In genomic region chr3:15629860-15630597, GRCh38 we compare ENCODE assay signal across 7 cellular contexts. TPM values are rescaled to one million over a fixed set of nuclear protein-coding genes. Genes with fewer than 3 reads are reported as not detected.
DNase-seq lines count a peak whose midpoint lies in the region; ATAC-seq and TF ChIP-seq lines count a peak whose summit lies in the region.

No MANE protein-coding gene starts in this region.

- H3K9ac ChIP-seq in GM23248 (peak overlapping the region; percentile 73), SK-N-SH (peak overlapping the region; percentile 51; the same call in 1 of the 2 replicates)

- TF ChIP-seq RAD21 in SK-N-SH (IDR thresholded peaks at IDR 0.05; ENCODE audit: low read length), result peak; percentile 93

- no peak for TF ChIP-seq EP300 in SK-N-SH (IDR thresholded peaks at IDR 0.05; ENCODE audit: borderline replicate concordance in 1 of 2, low read depth in 1 of 2, low read length in 1 of 2)

- H3K27me3 ChIP-seq in GM23248 (replicated peaks; ENCODE audit: insufficient read depth) (no peaks in the 10 kb centered on the region), SK-N-SH (ENCODE audit: insufficient read depth) (no peaks in the 10 kb centered on the region), ascending aorta (no peaks in the 10 kb centered on the region)

- peaks cover 29% of the 10 kb centered on the region for H3F3A ChIP-seq in GM23248 (ENCODE audit: insufficient read depth)
- H3F3A ChIP-seq in SK-N-SH (replicated peaks; ENCODE audit: insufficient read depth), result peaks cover 40% of the 10 kb centered on the region

- peak; percentile 90 for DNase-seq in GM12865 (ENCODE audit: low read depth)
- peak; percentile 96 for DNase-seq in GM23248
- peak; percentile 76 for DNase-seq in SK-N-SH
- DNase-seq in ascending aorta (ENCODE audit: low spot score in 2 of 2), result peak in 1 of 2 donors; percentile 78
- peak; percentile 74 for DNase-seq in hepatic stellate cell (ENCODE audit: low spot score)
- DNase-seq in sciatic nerve (ENCODE audit: low spot score), result peak; percentile 69

- peak overlapping the region; percentile 78 for H3K4me2 ChIP-seq in GM23248 (ENCODE audit: unreplicated experiment)
- peak overlapping the region; percentile 58 for H3K4me2 ChIP-seq in SK-N-SH

- TF ChIP-seq CTCF in GM12865 (IDR thresholded peaks at IDR 0.05; ENCODE audit: insufficient read depth, low read depth, low read length, missing control alignments) (peak; percentile 65), SK-N-SH (IDR thresholded peaks at IDR 0.05) (peak; percentile 87), ascending aorta (IDR thresholded peaks at IDR 0.05) (peak; percentile 72 to 81 (median 78))

- intact Hi-C loops in ascending aorta (cut with DNase I) (loop anchor here (2.0 to 5.0 kb wide), 3 partner anchors 183 to 617 kb away; no protein-coding TSS in a partner anchor), sciatic nerve (cut with DNase I) (loop anchor here (10.0 kb wide), 1 partner anchor 615 kb away; no protein-coding TSS in a partner anchor)

- peak overlapping the region; percentile 84 for H3K27ac ChIP-seq in GM23248
- H3K27ac ChIP-seq in KOPT-K1 (ENCODE audit: low read depth, low read length, poor library complexity, severe bottlenecking), result peak overlapping the region; percentile 16
- peak overlapping the region; percentile 79 to 94; a peak in 3 of 4 replicates for H3K27ac ChIP-seq in SK-N-SH (ENCODE audit: low read depth in 2 of 2, low read length in 1 of 2)
- H3K27ac ChIP-seq in ascending aorta, result peak overlapping the region in 1 of 2 donors; percentile 10

- in situ Hi-C loops in GM23248 (cut with MboI), result no loop called here

- POLR2A ChIA-PET in SK-N-SH (lab: Yijun Ruan, JAX), result no interaction called here

- peaks cover 39% of the 10 kb centered on the region for H3K4me1 ChIP-seq in GM23248 (ENCODE audit: insufficient read depth)
- H3K4me1 ChIP-seq in SK-N-SH (ENCODE audit: control insufficient read depth in 1 of 2, insufficient read depth in 2 of 2, low read depth in 1 of 2, low read length in 1 of 2), result peaks cover 26 to 27% of the 10 kb centered on the region in 2 experiments
- peaks cover 9 to 17% of the 10 kb centered on the region in 2 donors for H3K4me1 ChIP-seq in ascending aorta

- no peaks in the 10 kb centered on the region for H3K9me3 ChIP-seq in GM23248 (ENCODE audit: low read depth)
- peaks cover under 1% of the 10 kb centered on the region for H3K9me3 ChIP-seq in KOPT-K1 (ENCODE audit: insufficient read depth, low read length, poor library complexity, severe bottlenecking)
- no peaks in the 10 kb centered on the region for H3K9me3 ChIP-seq in SK-N-SH
- no peaks in the 10 kb centered on the region for H3K9me3 ChIP-seq in ascending aorta

- H3K4me3 ChIP-seq in GM12865 (ENCODE audit: low read depth, low read length) (peak overlapping the region; percentile 49), GM23248 (peak overlapping the region; percentile 64), SK-N-SH (ENCODE audit: low read depth in 2 of 2, low read length in 1 of 2) (no peak overlapping the region; a peak in 2 of 4 replicates), ascending aorta (peak overlapping the region; percentile 47 to 59)

- H2AFZ ChIP-seq in GM23248 (peak overlapping the region; percentile 71), SK-N-SH (ENCODE audit: low read depth) (no peak overlapping the region)

- CTCF ChIA-PET in SK-N-SH (lab: Yijun Ruan, JAX), result interaction anchor here (0.6 to 8.0 kb wide), 30 partner anchors 15 to 551 kb away, joined by 3 to 78 read pairs (median 3); partner anchors contain the start of gene ANKRD28

- H3K79me2 ChIP-seq in GM23248 (ENCODE audit: insufficient read depth) (no peaks in the 10 kb centered on the region), SK-N-SH (ENCODE audit: insufficient read depth) (peaks cover 12% of the 10 kb centered on the region; the same call in 1 of the 2 replicates)

- peak; percentile 93 for ATAC-seq in sciatic nerve

- H3K36me3 ChIP-seq in GM23248 (ENCODE audit: low read depth) (no peaks in the 10 kb centered on the region), KOPT-K1 (ENCODE audit: insufficient read depth, low read length) (no peaks in the 10 kb centered on the region), SK-N-SH (replicated peaks in 1 of 2; ENCODE audit: control insufficient read depth in 1 of 2, insufficient read depth in 2 of 2, low read length in 1 of 2) (no peaks in the 10 kb centered on the region), ascending aorta (no peaks in the 10 kb centered on the region)

- no peaks in the 10 kb centered on the region for H3K9me2 ChIP-seq in GM23248 (ENCODE audit: insufficient read depth)
- H3K9me2 ChIP-seq in SK-N-SH, result no peaks in the 10 kb centered on the region

- no peaks in the 10 kb centered on the region for H4K20me1 ChIP-seq in GM23248 (ENCODE audit: insufficient read depth)
- H4K20me1 ChIP-seq in SK-N-SH (ENCODE audit: insufficient read depth), result no peaks in the 10 kb centered on the region

- WGBS in GM23248 (ENCODE audit: low coverage in 1 of 2, low lambda C conversion rate in 2 of 2, missing lambda C conversion rate in 2 of 2), 2 experiments, result 16 to 17% methylated on average over 10 of the region's 10 CpGs
- 35% methylated on average over 10 of the region's 10 CpGs for WGBS in SK-N-SH (ENCODE audit: low lambda C conversion rate)

TF ChIP-seq in SK-N-SH, 30 proteins besides CTCF, POLR2A, EP300 and RAD21:
- TF ChIP-seq NFIC (IDR thresholded peaks at IDR 0.05; ENCODE audit: borderline replicate concordance) (no peak), RXRA (IDR thresholded peaks at IDR 0.05; ENCODE audit: borderline replicate concordance, low read depth) (no peak), TEAD4 (IDR thresholded peaks at IDR 0.05; ENCODE audit: borderline replicate concordance, insufficient read depth) (no peak), IRF3 (IDR thresholded peaks at IDR 0.05; ENCODE audit: low read depth, low read length) (no peak), SMC3 (IDR thresholded peaks at IDR 0.05; ENCODE audit: low read depth, low read length) (peak; percentile 90), SIN3A (IDR thresholded peaks at IDR 0.05; ENCODE audit: borderline replicate concordance, low read depth, low read length) (0 out of 2 replicates have a peak, but pooled peaks have one; percentile 27), MXI1 (IDR thresholded peaks at IDR 0.05; ENCODE audit: low read depth, low read length) (no peak; the same call in 1 of the 2 replicates), EZH2phosphoT487 (IDR thresholded peaks at IDR 0.05; ENCODE audit: borderline replicate concordance, low read depth) (no peak), JUND (IDR thresholded peaks at IDR 0.05) (no peak), RFX5 (IDR thresholded peaks at IDR 0.05; ENCODE audit: low read length) (no peak), MEF2A (IDR thresholded peaks at IDR 0.05; ENCODE audit: borderline replicate concordance, low read depth) (no peak), NRF1 (IDR thresholded peaks at IDR 0.05; ENCODE audit: low read depth, low read length) (no peak), MAX (IDR thresholded peaks at IDR 0.05; ENCODE audit: low read depth) (peak; percentile 49; the same call in 1 of the 2 replicates), FOXJ3 (CRISPR knock-in tag; IDR thresholded peaks at IDR 0.05) (no peak), GABPA (IDR thresholded peaks at IDR 0.05; ENCODE audit: low read depth) (no peak)

RNA-seq across cellular contexts. Expression of gene BTD, which starts 28.5 kb away (rescaled TPM):
- total RNA-seq in GM23248 (2014; rRNA removed; shearing (Covaris generic)), result 24.2 and 48.0 TPM in 2 replicates
- 19.7 and 20.1 TPM in 2 replicates for polyA plus RNA-seq in GM23248 (2016; fragmentation: Nextera tagmentation; extraction: Ambion mirVana)
- polyA plus RNA-seq in SK-N-SH (2012; rRNA removed), result 23.6 and 32.5 TPM in 2 replicates
- 19.0 and 24.4 TPM in 2 replicates for polyA plus RNA-seq in SK-N-SH (2012; cell fraction: cytosol; rRNA removed)
- 20.3 and 28.3 TPM in 2 replicates for polyA plus RNA-seq in SK-N-SH (2012; cell fraction: nucleus; rRNA removed)
- total RNA-seq in ascending aorta, result 11.8 TPM
- total RNA-seq in sciatic nerve, result 22.5 TPM

RNA-seq across cellular contexts. Expression of gene HACL1, which starts 28.7 kb away (rescaled TPM):
- total RNA-seq in GM23248 (2014; rRNA removed; shearing (Covaris generic)), result 13.4 and 14.3 TPM in 2 replicates
- polyA plus RNA-seq in GM23248 (2016; fragmentation: Nextera tagmentation; extraction: Ambion mirVana) (16.3 and 18.8 TPM in 2 replicates), SK-N-SH (2012; rRNA removed) (15.1 and 23.0 TPM in 2 replicates)
- polyA plus RNA-seq in SK-N-SH (2012; cell fraction: cytosol; rRNA removed), result 16.9 and 17.0 TPM in 2 replicates
- 25.0 and 29.8 TPM in 2 replicates for polyA plus RNA-seq in SK-N-SH (2012; cell fraction: nucleus; rRNA removed)
- total RNA-seq in ascending aorta (13.8 TPM), sciatic nerve (25.3 TPM)

Comparison
In these comparisons a context has a peak if more than half of its experiments do, and no peak if none do; other contexts are left out.
1. H3K4me3 ChIP-seq: peak in GM12865 (single experiment), GM23248 (single experiment) and ascending aorta (2 of 2); none in SK-N-SH (0 of 2).
2. Peak in every context shown above with its lines, with median percentiles within 50 percentile points of each other: CTCF ChIP-seq.